11 cellular contexts compared by ENCODE assay signal in genomic region chr10:598415-599170, GRCh38.
DNase-seq lines count a peak whose midpoint lies in the region; ATAC-seq and TF ChIP-seq lines count a peak whose summit lies in the region.
"Had no signal": no experiment of that assay in that cellular context is flagged by ENCODE, and none has a peak within 500 bp of the region (broad histone marks: within the 10 kb centered on the region; RNA-seq: fewer than 3 reads in every experiment).

No MANE protein-coding gene starts in this region.

- no peaks in the 10 kb centered on the region for H3K9me3 Mint-ChIP-seq in endothelial cell (ENCODE audit: unreplicated experiment)
- no peaks in the 10 kb centered on the region for H3K9me3 Mint-ChIP-seq in nephron
- no peaks in the 10 kb centered on the region for H3K9me3 Mint-ChIP-seq in immature natural killer cell
- H3K9me3 Mint-ChIP-seq: activated T-cell treated with anti-CD3 and anti-CD28 coated beads, Interleukin-2, amount 50 U/mL, for 4 hours; T-helper 1 cell treated with Interleukin-12 subunit alpha and Interleukin-12 subunit beta and Interleukin-4 antibody, amounts not matched to agents 30 μg/mL and 1 μg/mL, for 36 hours had no signal

- TF ChIP-seq CTCF in AG09319 (IDR thresholded peaks at IDR 0.05; ENCODE audit: low read depth, low read length) (no peak), endothelial cell (IDR thresholded peaks at IDR 0.05; ENCODE audit: unreplicated experiment) (no peak), nephron (IDR thresholded peaks at IDR 0.05; ENCODE audit: unreplicated experiment in 3 of 3) (no peak)

- no peaks in the 10 kb centered on the region for H3K9me3 ChIP-seq in MG63

- H3K27ac Mint-ChIP-seq in endothelial cell (ENCODE audit: unreplicated experiment) (peak overlapping the region; percentile 57), nephron (peak overlapping the region; percentile 15 to 37 (median 17)), immature natural killer cell (no peak overlapping the region)
- H3K27ac Mint-ChIP-seq: T-helper 1 cell treated with Interleukin-12 subunit alpha and Interleukin-12 subunit beta and Interleukin-4 antibody, amounts not matched to agents 30 μg/mL and 1 μg/mL, for 36 hours had no signal

- H3K27me3 ChIP-seq in MG63: no peaks in the 10 kb centered on the region
- H3K27me3 ChIP-seq: dorsolateral prefrontal cortex had no signal

- no peak for ATAC-seq in GM19397 (IDR thresholded peaks at IDR 0.05; ENCODE audit: unreplicated experiment)
- ATAC-seq: activated T-cell treated with anti-CD3 and anti-CD28 coated beads, Interleukin-2, amount 50 U/mL, for 4 hours had no signal

- H3K4me1 Mint-ChIP-seq in endothelial cell (ENCODE audit: unreplicated experiment) (peaks cover 32% of the 10 kb centered on the region), nephron (peaks cover 41% of the 10 kb centered on the region), immature natural killer cell (no peaks in the 10 kb centered on the region)

- no peaks in the 10 kb centered on the region for H3K36me3 Mint-ChIP-seq in endothelial cell (ENCODE audit: low read depth, unreplicated experiment)
- H3K36me3 Mint-ChIP-seq in nephron (ENCODE audit: low read depth): no peaks in the 10 kb centered on the region
- no peaks in the 10 kb centered on the region for H3K36me3 Mint-ChIP-seq in immature natural killer cell

- H3K4me3 Mint-ChIP-seq in endothelial cell (ENCODE audit: unreplicated experiment): no peak overlapping the region
- H3K4me3 Mint-ChIP-seq in nephron: no peak overlapping the region
- H3K4me3 Mint-ChIP-seq in immature natural killer cell: no peak overlapping the region
- H3K4me3 Mint-ChIP-seq: activated T-cell treated with anti-CD3 and anti-CD28 coated beads, Interleukin-2, amount 50 U/mL, for 4 hours; T-helper 1 cell treated with Interleukin-12 subunit alpha and Interleukin-12 subunit beta and Interleukin-4 antibody, amounts not matched to agents 30 μg/mL and 1 μg/mL, for 36 hours had no signal

- no peak overlapping the region for H3K4me3 ChIP-seq in MG63
- H3K4me3 ChIP-seq: dorsolateral prefrontal cortex had no signal

- DNase-seq in AG09319 (ENCODE audit: extremely low read depth, low read depth) (peak; percentile 87), MG63 (peak; percentile 43), endothelial cell (ENCODE audit: low spot score) (no peak), immature natural killer cell (no peak), NCI-H1436 treated with DMSO at 0.1 percent for 48 hours (lab: John Stamatoyannopoulos, UW) (no peak)
- DNase-seq in stimulated activated naive CD4-positive, alpha-beta T cell treated with Interleukin-2 at 50 U/mL for 16 hours (lab: John Stamatoyannopoulos, UW): no peak
- DNase-seq: activated T-cell treated with anti-CD3 and anti-CD28 coated beads, Interleukin-2, amount 50 U/mL, for 4 hours had no signal

- no peaks in the 10 kb centered on the region for H3K36me3 ChIP-seq in MG63

- H3K27me3 Mint-ChIP-seq in endothelial cell (ENCODE audit: unreplicated experiment) (peaks cover 2% of the 10 kb centered on the region), nephron (ENCODE audit: low read depth) (peaks cover 4% of the 10 kb centered on the region), immature natural killer cell (ENCODE audit: low read depth in 3 of 3) (peaks cover 2 to 3% (median 2%) of the 10 kb centered on the region in 3 donors)

Comparison
In these comparisons a context has a peak if more than half of its experiments do, and no peak if none do; other contexts are left out.
1. DNase-seq: peak in AG09319 (single experiment) and MG63 (single experiment); none in endothelial cell (single experiment), immature natural killer cell (0 of 3), NCI-H1436 treated with DMSO at 0.1 percent for 48 hours (single experiment) and stimulated activated naive CD4-positive, alpha-beta T cell treated with Interleukin-2 at 50 U/mL for 16 hours (single experiment).
2. H3K27ac Mint-ChIP-seq: peak in endothelial cell (single experiment) and nephron (3 of 3); none in immature natural killer cell (0 of 6).